ENCODE assay signal across 8 cellular contexts in the genomic region with DNA sequence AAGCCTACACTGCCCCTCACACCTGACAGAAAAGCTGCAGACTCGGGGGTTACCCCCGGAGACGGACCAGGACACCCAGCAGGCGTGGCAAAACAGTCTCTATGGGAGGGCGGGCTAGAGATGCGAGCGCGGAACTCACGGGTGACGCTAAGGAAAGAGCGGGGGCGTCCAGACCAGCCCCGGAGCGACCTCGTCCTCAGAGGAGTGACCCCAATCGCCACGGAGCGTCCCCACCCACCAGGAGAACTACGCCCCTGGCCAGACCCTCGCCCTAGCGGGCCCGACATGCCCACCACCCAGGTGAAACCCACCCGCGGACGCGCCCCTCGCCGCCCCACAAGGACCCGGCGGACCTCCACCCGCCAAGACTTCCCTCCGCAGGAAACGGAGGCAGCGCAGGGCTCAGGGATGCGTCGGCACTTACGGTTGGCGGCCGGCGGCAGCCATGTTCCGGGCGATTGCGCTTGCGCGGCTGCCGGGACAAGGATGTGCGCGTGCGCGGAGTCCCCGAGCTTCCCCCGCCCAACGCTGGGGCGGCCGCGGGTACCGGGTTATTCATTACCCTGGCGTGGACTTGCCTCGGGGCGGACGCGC. TPM values are rescaled to one million over a fixed set of nuclear protein-coding genes. Genes with fewer than 3 reads are reported as not detected.
DNase-seq lines count a peak whose midpoint lies in the region; ATAC-seq and TF ChIP-seq lines count a peak whose summit lies in the region.

A gene (minus strand): TSS at position 462 of the 594 bp plus-strand sequence. CDS start 21,286 bp downstream, outside the sequence.

- peak; percentile 42 for TF ChIP-seq POLR2A in prostate gland (IDR thresholded peaks at IDR 0.05)

- H3F3A ChIP-seq in DOHH2 (ENCODE audit: control insufficient read depth, insufficient read depth): no peaks in the 10 kb centered on the region

- TF ChIP-seq CTCF in DOHH2 (IDR thresholded peaks at IDR 0.05; ENCODE audit: low read depth, low read length, poor library complexity, severe bottlenecking) (no peak), prostate gland (IDR thresholded peaks at IDR 0.05) (peak in 2 of 4 experiments; percentile 41 to 44), upper lobe of right lung (IDR thresholded peaks at IDR 0.05) (no peak)

- peak within 1 kb of the TSS; percentile 92 for H3K4me3 Mint-ChIP-seq in T-helper 17 cell

- peaks cover 4% of the 10 kb centered on the region for H3K36me3 Mint-ChIP-seq in T-helper 17 cell (ENCODE audit: low read depth)

- H3K36me3 ChIP-seq in DOHH2 (ENCODE audit: control insufficient read depth, low read length) (no peaks in the 10 kb centered on the region), H7 (replicated peaks; ENCODE audit: control insufficient read depth, insufficient read depth, low read length) (no peaks in the 10 kb centered on the region), prostate gland (no peaks in the 10 kb centered on the region), upper lobe of right lung (no peaks in the 10 kb centered on the region)

- H4K20me1 ChIP-seq in DOHH2 (ENCODE audit: control insufficient read depth, insufficient read depth, low read depth, low read length): no peaks in the 10 kb centered on the region

- DNase-seq in H7: peak; percentile 98
- peak; percentile 69 for DNase-seq in NCI-H1092 treated with DMSO at 0.1 percent for 48 hours (lab: John Stamatoyannopoulos, UW)
- DNase-seq in T-helper 17 cell: peak; percentile 84 to 94 (median 85)
- peak; percentile 11 to 89 (median 66) for DNase-seq in amygdala (lab: John Stamatoyannopoulos, UW)
- peak; percentile 93 for DNase-seq in left ventricle myocardium superior
- peak; percentile 74 for DNase-seq in prostate gland (ENCODE audit: low spot score)
- peak; percentile 89 for DNase-seq in upper lobe of right lung

- H3K4me1 Mint-ChIP-seq in T-helper 17 cell: peaks cover 9% of the 10 kb centered on the region

- H3K9me3 ChIP-seq in DOHH2 (ENCODE audit: control insufficient read depth, insufficient read depth, low read length): peaks cover 46% of the 10 kb centered on the region
- peaks cover 5% of the 10 kb centered on the region for H3K9me3 ChIP-seq in T-helper 17 cell (ENCODE audit: control insufficient read depth, low read length, poor library complexity, severe bottlenecking)
- H3K9me3 ChIP-seq in prostate gland: no peaks in the 10 kb centered on the region
- H3K9me3 ChIP-seq in upper lobe of right lung: peaks cover 19% of the 10 kb centered on the region

- no peaks in the 10 kb centered on the region for H3K9me2 ChIP-seq in DOHH2 (replicated peaks; ENCODE audit: control insufficient read depth, low read length)

- H3K27ac Mint-ChIP-seq in T-helper 17 cell: peak within 1 kb of the TSS; percentile 86

- H3K4me3 ChIP-seq in DOHH2 (ENCODE audit: low read length) (peak within 1 kb of the TSS; percentile 91), H7 (ENCODE audit: insufficient read depth, low read depth, low read length) (peak within 1 kb of the TSS; percentile 89), prostate gland (peak within 1 kb of the TSS; percentile 67 to 68), upper lobe of right lung (peak within 1 kb of the TSS; percentile 84)

- WGBS in prostate gland: under 1% methylated on average over 62 of the region's 62 CpGs

- H3K4me1 ChIP-seq in DOHH2 (ENCODE audit: control insufficient read depth, low read length): peaks cover 12% of the 10 kb centered on the region
- H3K4me1 ChIP-seq in prostate gland (replicated peaks): peaks cover 5% of the 10 kb centered on the region
- H3K4me1 ChIP-seq in upper lobe of right lung: peaks cover 16% of the 10 kb centered on the region

- ATAC-seq in T-helper 17 cell: peak; percentile 66
- peak; percentile 74 for ATAC-seq in left ventricle myocardium superior
- ATAC-seq in upper lobe of right lung: peak; percentile 64

- no peaks in the 10 kb centered on the region for H3K79me2 ChIP-seq in DOHH2 (ENCODE audit: control insufficient read depth, low read length)

- no peaks in the 10 kb centered on the region for H3K27me3 Mint-ChIP-seq in T-helper 17 cell

- intact Hi-C loops in left ventricle myocardium superior (cut with micrococcal nuclease): loop anchor here (5.0 kb wide), 1 partner anchor 133 kb away; no protein-coding TSS in a partner anchor
- intact Hi-C loops in prostate gland (cut with DNase I): loop anchor here (10.0 kb wide), 1 partner anchor 576 kb away; a partner anchor contains a TSS
- intact Hi-C loops in upper lobe of right lung (cut with DNase I): loop anchor here (10.0 kb wide), 1 partner anchor 126 kb away; no protein-coding TSS in a partner anchor

- no peak within 1 kb of the TSS for H3K27ac ChIP-seq in DOHH2 (ENCODE audit: low read depth, low read length)
- peak within 1 kb of the TSS; percentile 58 to 66 for H3K27ac ChIP-seq in prostate gland
- peak within 1 kb of the TSS; percentile 86 for H3K27ac ChIP-seq in upper lobe of right lung

- H3K27me3 ChIP-seq in DOHH2 (ENCODE audit: control insufficient read depth, low read length) (no peaks in the 10 kb centered on the region), H7 (ENCODE audit: control insufficient read depth, insufficient read depth, low read length) (no peaks in the 10 kb centered on the region), prostate gland (replicated peaks; ENCODE audit: insufficient read depth) (no peaks in the 10 kb centered on the region), upper lobe of right lung (no peaks in the 10 kb centered on the region)

- peak within 1 kb of the TSS; percentile 93 for H3K4me2 ChIP-seq in DOHH2 (ENCODE audit: low read length)

RNA-seq across cellular contexts. Expression of the gene that starts here (rescaled TPM):
- 9.1 and 14.2 TPM in 2 replicates for total RNA-seq in H7 (2014; rRNA removed; shearing (Covaris generic))
- 10 to 100 TPM; 10.8 to 12.5 TPM for total RNA-seq in T-helper 17 cell
- 7.3 TPM for total RNA-seq in left ventricle myocardium superior
- total RNA-seq in prostate gland: 10 to 100 TPM; 14.7 to 18.4 TPM
- 7.4 TPM for total RNA-seq in upper lobe of right lung
